Comparison of ENCODE assay signal across 20 cellular contexts in genomic region chr11:69041516-69041915, GRCh38. TPM values are rescaled to one million over a fixed set of nuclear protein-coding genes. Genes with fewer than 3 reads are reported as not detected.
A peak's percentile ranks its signal among the peaks of the same experiment; 100 is the strongest.
DNase-seq lines count a peak whose midpoint lies in the region; TF ChIP-seq lines count a peak whose summit lies in the region.
"Had no signal": no experiment of that assay in that cellular context is flagged by ENCODE, and none has a peak within 500 bp of the region (broad histone marks: within the 10 kb centered on the region; RNA-seq: fewer than 3 reads in every experiment).

No MANE protein-coding gene starts in this region.

- H3K4me1 ChIP-seq in cardiac muscle cell (ENCODE audit: low read depth) (peaks cover 51% of the 10 kb centered on the region), right atrium auricular region (no peaks in the 10 kb centered on the region)
- H3K4me1 ChIP-seq: Peyer's patch had no signal

- H3K27ac ChIP-seq in cardiac muscle cell (peak overlapping the region; percentile 99), right atrium auricular region (no peak overlapping the region)
- H3K27ac ChIP-seq: HL-60, Peyer's patch had no signal

- no peaks in the 10 kb centered on the region for H3K27me3 ChIP-seq in cardiac muscle cell
- no peaks in the 10 kb centered on the region for H3K27me3 ChIP-seq in right atrium auricular region
- H3K27me3 ChIP-seq: Peyer's patch, tibial nerve had no signal

- H3K4me3 ChIP-seq in cardiac muscle cell (no peak overlapping the region), right atrium auricular region (no peak overlapping the region), foreskin fibroblast (ENCODE audit: low read depth in 1 of 2, low read length in 2 of 2) (no peak overlapping the region)
- H3K4me3 ChIP-seq: GM23338, Peyer's patch, tibial nerve had no signal

- TF ChIP-seq CTCF in cardiac muscle cell (IDR thresholded peaks at IDR 0.05; ENCODE audit: low read depth, low read length) (no peak), right atrium auricular region (IDR thresholded peaks at IDR 0.05) (no peak), foreskin fibroblast (IDR thresholded peaks at IDR 0.05; ENCODE audit: low read depth, low read length) (no peak)

- H3K36me3 ChIP-seq in cardiac muscle cell (no peaks in the 10 kb centered on the region), right atrium auricular region (no peaks in the 10 kb centered on the region)
- H3K36me3 ChIP-seq: Peyer's patch, tibial nerve had no signal

- no peaks in the 10 kb centered on the region for H3K9me3 ChIP-seq in cardiac muscle cell (ENCODE audit: low read depth)
- no peaks in the 10 kb centered on the region for H3K9me3 ChIP-seq in right atrium auricular region
- H3K9me3 ChIP-seq: Peyer's patch, tibial nerve had no signal

- DNase-seq in cardiac muscle cell (ENCODE audit: low read depth in 1 of 2, low spot score in 1 of 2) (peak; percentile 42 to 92), right atrium auricular region (ENCODE audit: low spot score) (no peak), astrocyte of the hippocampus (ENCODE audit: low read depth, low spot score) (peak; percentile 39), kidney tubule cell (ENCODE audit: low spot score) (peak; percentile 39), pons (ENCODE audit: low spot score) (no peak), GF-D8 (lab: John Stamatoyannopoulos, UW) (no peak), foreskin fibroblast (no peak), hippocampal formation (lab: John Stamatoyannopoulos, UW) (no peak)
- DNase-seq: activated gamma-delta T cell, dermis blood vessel endothelial cell, kidney, mammary epithelial cell, NCI-H1436, NCI-H524, occipital lobe, Peyer's patch, T-helper 9 cell had no signal

RNA-seq across cellular contexts. Expression of gene TPCN2, which starts 7.2 kb away (rescaled TPM):
- total RNA-seq in cardiac muscle cell (25.5 and 39.4 TPM in 2 replicates), right atrium auricular region (1 to 10 TPM; 4.2 to 5.3 TPM)
- polyA plus RNA-seq in cardiac muscle cell: 42.2 and 50.1 TPM in 2 replicates

RNA-seq across cellular contexts. Expression of gene MRGPRF, which starts 28.5 kb away (rescaled TPM):
- total RNA-seq in cardiac muscle cell: 11.2 and 13.8 TPM in 2 replicates
- polyA plus RNA-seq in cardiac muscle cell: 9.3 and 9.7 TPM in 2 replicates
- total RNA-seq in right atrium auricular region: 10 to 100 TPM; 10.8 to 17.6 TPM

Comparison
In these comparisons a context has a peak if more than half of its experiments do, and no peak if none do; other contexts are left out.
1. DNase-seq: peak in cardiac muscle cell (2 of 2), astrocyte of the hippocampus (single experiment) and kidney tubule cell (single experiment); none in right atrium auricular region (single experiment), pons (single experiment), GF-D8 (single experiment), foreskin fibroblast (0 of 2) and hippocampal formation (0 of 2).